16 cellular contexts compared by ENCODE assay signal in genomic region chr1:234760303-234760723, GRCh38.
DNase-seq lines count a peak whose midpoint lies in the region; ATAC-seq and TF ChIP-seq lines count a peak whose summit lies in the region.
"Had no signal": no experiment of that assay in that cellular context is flagged by ENCODE, and none has a peak within 500 bp of the region (broad histone marks: within the 10 kb centered on the region; RNA-seq: fewer than 3 reads in every experiment).

No MANE protein-coding gene starts in this region.

- H3K9me3 Mint-ChIP-seq in activated CD8-positive, alpha-beta T cell treated with anti-CD3 and anti-CD28 coated beads for 36 hours, result peaks cover 3% of the 10 kb centered on the region
- no peaks in the 10 kb centered on the region for H3K9me3 Mint-ChIP-seq in activated CD8-positive, alpha-beta T cell treated with anti-CD3 and anti-CD28 coated beads, Interleukin-2, amount 10 ng/mL, durations not matched to agents 7 days and 5 days (ENCODE audit: insufficient read depth)

- H3K4me1 ChIP-seq in OCI-LY7 (ENCODE audit: insufficient read depth, low read length, poor library complexity, severe bottlenecking) (peaks cover 20% of the 10 kb centered on the region), smooth muscle cell (ENCODE audit: low read depth) (no peaks in the 10 kb centered on the region)

- H4K20me1 ChIP-seq in OCI-LY7 (ENCODE audit: insufficient read depth, low read length) (no peaks in the 10 kb centered on the region), smooth muscle cell (ENCODE audit: low read depth) (no peaks in the 10 kb centered on the region)

- TF ChIP-seq CTCF in activated CD8-positive, alpha-beta T cell treated with anti-CD3 and anti-CD28 coated beads for 36 hours (IDR thresholded peaks at IDR 0.05), result no peak
- TF ChIP-seq CTCF in OCI-LY7 (conservative IDR thresholded peaks at IDR 0.05; ENCODE audit: low read length), result no peak
- no peak for TF ChIP-seq CTCF in smooth muscle cell (IDR thresholded peaks at IDR 0.05; ENCODE audit: borderline replicate concordance, insufficient read depth, poor library complexity, severe bottlenecking)

- 74% methylated on average over 6 of the region's 6 CpGs for WGBS in smooth muscle cell (ENCODE audit: low lambda C conversion rate)

- no peaks in the 10 kb centered on the region for H3K36me3 Mint-ChIP-seq in activated CD8-positive, alpha-beta T cell treated with anti-CD3 and anti-CD28 coated beads for 36 hours (ENCODE audit: low read depth)
- no peaks in the 10 kb centered on the region for H3K36me3 Mint-ChIP-seq in activated CD8-positive, alpha-beta T cell treated with anti-CD3 and anti-CD28 coated beads, Interleukin-2, amount 10 ng/mL, durations not matched to agents 7 days and 5 days (ENCODE audit: low read depth)

- H3K4me3 Mint-ChIP-seq in activated CD8-positive, alpha-beta T cell treated with anti-CD3 and anti-CD28 coated beads for 36 hours, result no peak overlapping the region
- H3K4me3 Mint-ChIP-seq in activated CD8-positive, alpha-beta T cell treated with anti-CD3 and anti-CD28 coated beads, Interleukin-2, amount 10 ng/mL, durations not matched to agents 7 days and 5 days, result no peak overlapping the region

- no peaks in the 10 kb centered on the region for H3K27me3 ChIP-seq in smooth muscle cell (ENCODE audit: low read depth)
- H3K27me3 ChIP-seq: pancreas had no signal

- intact Hi-C loops in activated CD8-positive, alpha-beta T cell treated with anti-CD3 and anti-CD28 coated beads for 36 hours (cut with micrococcal nuclease), result no loop called here
- intact Hi-C loops in OCI-LY7 (cut with micrococcal nuclease; ENCODE audit: unreplicated experiment), result no loop called here

- H3K9ac ChIP-seq in smooth muscle cell (ENCODE audit: low read depth), result no peak overlapping the region

- peak overlapping the region; percentile 13 for H3K27ac Mint-ChIP-seq in activated CD8-positive, alpha-beta T cell treated with anti-CD3 and anti-CD28 coated beads for 36 hours
- no peak overlapping the region for H3K27ac Mint-ChIP-seq in activated CD8-positive, alpha-beta T cell treated with anti-CD3 and anti-CD28 coated beads, Interleukin-2, amount 10 ng/mL, durations not matched to agents 7 days and 5 days

- H3K4me2 ChIP-seq in OCI-LY7 (ENCODE audit: low read length) (no peak overlapping the region; the same call in 1 of the 2 replicates), smooth muscle cell (no peak overlapping the region)

- no peaks in the 10 kb centered on the region for H3F3A ChIP-seq in smooth muscle cell (ENCODE audit: low read depth)

- H3K27me3 Mint-ChIP-seq in activated CD8-positive, alpha-beta T cell treated with anti-CD3 and anti-CD28 coated beads for 36 hours, result no peaks in the 10 kb centered on the region
- H3K27me3 Mint-ChIP-seq in activated CD8-positive, alpha-beta T cell treated with anti-CD3 and anti-CD28 coated beads, Interleukin-2, amount 10 ng/mL, durations not matched to agents 7 days and 5 days (ENCODE audit: low read depth), result peaks cover 2% of the 10 kb centered on the region

- no peak for DNase-seq in activated CD8-positive, alpha-beta T cell treated with anti-CD3 and anti-CD28 coated beads for 36 hours
- no peak for DNase-seq in activated CD8-positive, alpha-beta T cell treated with anti-CD3 and anti-CD28 coated beads, Interleukin-2, amount 10 ng/mL, durations not matched to agents 7 days and 5 days
- DNase-seq in OCI-LY7 (ENCODE audit: low spot score), result no peak
- DNase-seq in hepatic stellate cell (ENCODE audit: low spot score), result peak; percentile 13
- DNase-seq in smooth muscle cell (lab: John Stamatoyannopoulos, UW; ENCODE audit: unreplicated experiment), result no peak
- no peak for DNase-seq in occipital lobe (lab: John Stamatoyannopoulos, UW)
- DNase-seq in GM03348 (ENCODE audit: low spot score), result no peak
- DNase-seq: activated effector memory CD4-positive, alpha-beta T cell treated with anti-CD3 and anti-CD28 coated beads, Interleukin-2, amount 50 U/mL, for 16 hours; foreskin fibroblast; NCI-H1694; NCI-H524; pancreas; stimulated activated CD4-positive, alpha-beta T cell treated with anti-CD3 and anti-CD28 coated beads, Interleukin-15, amount 100 ng/mL, for 24 hours; substantia nigra had no signal

- no peaks in the 10 kb centered on the region for H3K9me2 ChIP-seq in OCI-LY7 (ENCODE audit: insufficient read depth, low read length)

- no peak for ATAC-seq in activated CD8-positive, alpha-beta T cell treated with anti-CD3 and anti-CD28 coated beads for 36 hours
- ATAC-seq in activated CD8-positive, alpha-beta T cell treated with anti-CD3 and anti-CD28 coated beads, Interleukin-2, amount 10 ng/mL, durations not matched to agents 7 days and 5 days, result no peak
- no peak for ATAC-seq in GM18519 (IDR thresholded peaks at IDR 0.05; ENCODE audit: low FRiP score, unreplicated experiment)
- ATAC-seq: GM12878, pancreas had no signal

- H3K27ac ChIP-seq in OCI-LY7 (ENCODE audit: low read depth, low read length, poor library complexity, severe bottlenecking) (no peak overlapping the region), smooth muscle cell (ENCODE audit: low read depth) (no peak overlapping the region)
- H3K27ac ChIP-seq: pancreas had no signal

- H2AFZ ChIP-seq in OCI-LY7 (ENCODE audit: low read length), result peak overlapping the region; percentile 42; the same call in 1 of the 2 replicates
- peak overlapping the region; percentile 10 for H2AFZ ChIP-seq in smooth muscle cell (ENCODE audit: low read depth)

- H3K4me1 Mint-ChIP-seq in activated CD8-positive, alpha-beta T cell treated with anti-CD3 and anti-CD28 coated beads for 36 hours (ENCODE audit: low read depth), result peaks cover 45% of the 10 kb centered on the region
- H3K4me1 Mint-ChIP-seq in activated CD8-positive, alpha-beta T cell treated with anti-CD3 and anti-CD28 coated beads, Interleukin-2, amount 10 ng/mL, durations not matched to agents 7 days and 5 days (ENCODE audit: low read depth), result peaks cover 52% of the 10 kb centered on the region

- BruUV-seq in OCI-LY7 (replicated peaks; lab: Mats Ljungman, UMichigan), result no TSS peak

- no peaks in the 10 kb centered on the region for H3K79me2 ChIP-seq in OCI-LY7 (ENCODE audit: insufficient read depth, low read depth, low read length)
- no peaks in the 10 kb centered on the region for H3K79me2 ChIP-seq in smooth muscle cell (ENCODE audit: low read depth)

- H3K4me3 ChIP-seq in OCI-LY7 (ENCODE audit: low read depth, low read length, poor library complexity, severe bottlenecking) (no peak overlapping the region), smooth muscle cell (no peak overlapping the region)
- H3K4me3 ChIP-seq: GM12878, pancreas had no signal

- H3K9me3 ChIP-seq in OCI-LY7 (ENCODE audit: low read length), result no peaks in the 10 kb centered on the region
- no peaks in the 10 kb centered on the region for H3K9me3 ChIP-seq in smooth muscle cell (replicated peaks; ENCODE audit: low read depth)
- H3K9me3 ChIP-seq: pancreas had no signal

- POLR2A ChIA-PET in activated CD8-positive, alpha-beta T cell treated with anti-CD3 and anti-CD28 coated beads for 36 hours (lab: Charles Lee), result interaction anchor here (1.1 to 1.2 kb wide), 2 partner anchors 8 to 36 kb away, joined by 3 read pairs; no protein-coding TSS in a partner anchor
- POLR2A ChIA-PET in activated CD8-positive, alpha-beta T cell treated with anti-CD3 and anti-CD28 coated beads, Interleukin-2, amount 10 ng/mL, durations not matched to agents 7 days and 5 days (lab: Charles Lee), result interaction anchor here (0.9 kb wide), 1 partner anchor 151 kb away, joined by 3 read pairs; no protein-coding TSS in a partner anchor
- POLR2A ChIA-PET in OCI-LY7 (lab: Charles Lee), result no interaction called here

- CTCF ChIA-PET in activated CD8-positive, alpha-beta T cell treated with anti-CD3 and anti-CD28 coated beads for 36 hours (lab: Charles Lee), result interaction anchor here (1.0 kb wide), 1 partner anchor 15 kb away, joined by 4 read pairs; no protein-coding TSS in a partner anchor
- CTCF ChIA-PET in activated CD8-positive, alpha-beta T cell treated with anti-CD3 and anti-CD28 coated beads, Interleukin-2, amount 10 ng/mL, durations not matched to agents 7 days and 5 days (lab: Charles Lee), result interaction anchor here (1.2 to 1.7 kb wide), 3 partner anchors 30 to 333 kb away, joined by 3 to 5 read pairs (median 3); no protein-coding TSS in a partner anchor
- CTCF ChIA-PET in OCI-LY7 (lab: Charles Lee; ENCODE audit: unreplicated experiment), result interaction anchor here (1.4 kb wide), 1 partner anchor 16 kb away, joined by 4 read pairs; no protein-coding TSS in a partner anchor

- H3K36me3 ChIP-seq in OCI-LY7 (ENCODE audit: insufficient read depth, low read length) (no peaks in the 10 kb centered on the region), smooth muscle cell (ENCODE audit: low read depth) (no peaks in the 10 kb centered on the region)
- H3K36me3 ChIP-seq: pancreas had no signal
